In genomic region chr6:86193821-86194220, GRCh38 we compare ENCODE assay signal across 23 cellular contexts.
DNase-seq lines count a peak whose midpoint lies in the region; ATAC-seq and TF ChIP-seq lines count a peak whose summit lies in the region.
"Had no signal": no experiment of that assay in that cellular context is flagged by ENCODE, and none has a peak within 500 bp of the region (broad histone marks: within the 10 kb centered on the region; RNA-seq: fewer than 3 reads in every experiment).

No MANE protein-coding gene starts in this region.

- no peaks in the 10 kb centered on the region for H3K9me3 Mint-ChIP-seq in type B pancreatic cell
- H3K9me3 Mint-ChIP-seq: T-helper 2 cell treated with Interferon-gamma antibody and Interleukin-4, amounts not matched to agents 5 μg/mL and 100 μg/mL, for 36 hours had no signal

- peak; percentile 4 for DNase-seq in DMS53 (lab: John Stamatoyannopoulos, UW)
- no peak for DNase-seq in DMS53 treated with DMSO at 0.1 percent for 48 hours (lab: John Stamatoyannopoulos, UW; ENCODE audit: unreplicated experiment)
- DNase-seq in NCI-H1417 treated with DMSO at 0.1 percent for 48 hours (lab: John Stamatoyannopoulos, UW): peak; percentile 43
- DNase-seq in NCI-H748 (lab: John Stamatoyannopoulos, UW; ENCODE audit: unreplicated experiment): peak; percentile 56
- peak; percentile 90 for DNase-seq in cerebellar cortex (ENCODE audit: low spot score)
- no peak for DNase-seq in left lung
- no peak for DNase-seq in type B pancreatic cell (ENCODE audit: extremely low spot score, unreplicated experiment)
- DNase-seq in NCI-H187 treated with DMSO at 0.1 percent for 48 hours (lab: John Stamatoyannopoulos, UW): no peak
- DNase-seq: ACHN; CD4-positive, alpha-beta T cell; COR-L47; DMS 273 treated with DMSO at 0.1 percent for 48 hours; GOT3; HCEC 1CT; Kasumi-1; NCI-H1436 treated with DMSO at 0.1 percent for 48 hours; NCI-H2081 treated with DMSO at 0.1 percent for 48 hours; SIG-M5 had no signal

- no peaks in the 10 kb centered on the region for H3K4me1 ChIP-seq in left lung
- H3K4me1 ChIP-seq: BLaER1 had no signal

- H3K4me3 Mint-ChIP-seq in type B pancreatic cell: no peak overlapping the region
- H3K4me3 Mint-ChIP-seq: CD4-positive, alpha-beta T cell; T-helper 2 cell treated with Interferon-gamma antibody and Interleukin-4, amounts not matched to agents 5 μg/mL and 100 μg/mL, for 36 hours had no signal

- peaks cover 4% of the 10 kb centered on the region for H3K27me3 Mint-ChIP-seq in type B pancreatic cell
- H3K27me3 Mint-ChIP-seq: CD4-positive, alpha-beta T cell had no signal

- H3K27me3 ChIP-seq in left lung: no peaks in the 10 kb centered on the region
- H3K27me3 ChIP-seq: BLaER1 had no signal

- H3K36me3 Mint-ChIP-seq in type B pancreatic cell: no peaks in the 10 kb centered on the region

- TF ChIP-seq CTCF in left lung (IDR thresholded peaks at IDR 0.05) (no peak), type B pancreatic cell (conservative IDR thresholded peaks at IDR 0.05) (no peak)

- H3K27ac ChIP-seq in left lung: no peak overlapping the region
- H3K27ac ChIP-seq: 22Rv1, BLaER1 had no signal

- no peaks in the 10 kb centered on the region for H3K4me1 Mint-ChIP-seq in type B pancreatic cell (ENCODE audit: unreplicated experiment)

- no peak overlapping the region for H3K4me3 ChIP-seq in left lung
- H3K4me3 ChIP-seq: BLaER1 had no signal

- intact Hi-C loops in left lung (cut with DNase I): no loop called here

- H3K9me3 ChIP-seq in left lung: no peaks in the 10 kb centered on the region
- H3K9me3 ChIP-seq: BLaER1 had no signal

- no peak for ATAC-seq in left lung
- ATAC-seq: Panc1, SK-N-SH treated with all-trans-retinoic acid at 6 μM for 48 hours had no signal

- H3K36me3 ChIP-seq in left lung: no peaks in the 10 kb centered on the region
- H3K36me3 ChIP-seq: BLaER1 had no signal

- no peak overlapping the region for H3K27ac Mint-ChIP-seq in type B pancreatic cell
- H3K27ac Mint-ChIP-seq: CD4-positive, alpha-beta T cell; T-helper 2 cell treated with Interferon-gamma antibody and Interleukin-4, amounts not matched to agents 5 μg/mL and 100 μg/mL, for 36 hours had no signal

Comparison
In these comparisons a context has a peak if more than half of its experiments do, and no peak if none do; other contexts are left out.
1. DNase-seq: peak in DMS53 (single experiment), NCI-H1417 treated with DMSO at 0.1 percent for 48 hours (single experiment), NCI-H748 (single experiment) and cerebellar cortex (single experiment); none in DMS53 treated with DMSO at 0.1 percent for 48 hours (single experiment), left lung (0 of 2), type B pancreatic cell (single experiment) and NCI-H187 treated with DMSO at 0.1 percent for 48 hours (single experiment).